In genomic region chr7:138067774-138068173, GRCh38 we compare ENCODE assay signal across 2 cellular contexts.
TF ChIP-seq lines count a peak whose summit lies in the region.

No MANE protein-coding gene starts in this region.

TF ChIP-seq in H1, 55 proteins besides CTCF, POLR2A, EP300 and RAD21 (continued from another document):
- TF ChIP-seq ATF3 (IDR thresholded peaks at IDR 0.05; ENCODE audit: insufficient read depth, low read depth, low read length) (no peak), SRF (IDR thresholded peaks at IDR 0.05; ENCODE audit: low read depth, low read length) (no peak), GABPA (IDR thresholded peaks at IDR 0.05; ENCODE audit: borderline replicate concordance, insufficient read depth, low read length) (no peak), TAF1 (IDR thresholded peaks at IDR 0.05; ENCODE audit: low read depth, low read length) (no peak), E2F6 (IDR thresholded peaks at IDR 0.05) (no peak)

TF ChIP-seq in liver, 16 proteins besides CTCF, POLR2A, EP300 and RAD21 (continued from another document):
- TF ChIP-seq ZBTB33 (IDR thresholded peaks at IDR 0.05) (peak; percentile 28), REST (IDR thresholded peaks at IDR 0.05) (no peak), YY1 (IDR thresholded peaks at IDR 0.05) (peak; percentile 45), HNF4A (conservative IDR thresholded peaks at IDR 0.05) (peak; percentile 91 to 93), SP1 (IDR thresholded peaks at IDR 0.05) (peak; percentile 52), MAX (IDR thresholded peaks at IDR 0.05) (peak; percentile 10), EGR1 (IDR thresholded peaks at IDR 0.05; ENCODE audit: low read depth in 2 of 2) (no peak), JUND (IDR thresholded peaks at IDR 0.05) (peak; percentile 48 to 67), RXRA (IDR thresholded peaks at IDR 0.05) (peak; percentile 62 to 65)
